27 cellular contexts compared by ENCODE assay signal in genomic region chr19:55711719-55712118, GRCh38. TPM values are rescaled to one million over a fixed set of nuclear protein-coding genes. Genes with fewer than 3 reads are reported as not detected.
"Had no signal": no experiment of that assay in that cellular context is flagged by ENCODE, and none has a peak within 500 bp of the region (broad histone marks: within the 10 kb centered on the region; RNA-seq: fewer than 3 reads in every experiment).

No MANE protein-coding gene starts in this region.

- DNase-seq: KBM-7, MV-4-11, NCI-H1048, NCI-H1105, NCI-H1417, NCI-H146, NCI-H1694 treated with DMSO at 0.1 percent for 48 hours, NCI-H1930, NCI-H2081, NCI-H2171, NCI-H226, NCI-H446, NCI-H510A, NCI-H524 treated with DMSO at 0.1 percent for 48 hours, NCI-H69, NCI-H774, SHP77, SK-N-SH, SW 1271, T-cell had no signal

- H3K27ac ChIP-seq: RWPE1 had no signal

- ATAC-seq: T-cell had no signal

- H3K4me3 Mint-ChIP-seq: IgD-negative memory B cell; T-cell; T-helper 1 cell treated with Interleukin-12 subunit alpha and Interleukin-12 subunit beta and Interleukin-4 antibody, amounts not matched to agents 30 μg/mL and 1 μg/mL, for 36 hours had no signal

- H3K4me2 ChIP-seq: SK-N-SH had no signal

- H3K27ac Mint-ChIP-seq: T-helper 1 cell treated with Interleukin-12 subunit alpha and Interleukin-12 subunit beta and Interleukin-4 antibody, amounts not matched to agents 30 μg/mL and 1 μg/mL, for 36 hours had no signal

- H3K9ac ChIP-seq: SK-N-SH had no signal

- H3K9me3 ChIP-seq: SK-N-SH had no signal

- H3K9me3 Mint-ChIP-seq: T-cell had no signal

- H3K36me3 Mint-ChIP-seq: IgD-negative memory B cell, T-cell had no signal

RNA-seq across cellular contexts. Expression of gene NLRP9, which starts 26.5 kb away (rescaled TPM):
- total RNA-seq: HT1080, LHCN-M2, MCF 10A, SK-MEL-5, T-cell had no signal
- polyA plus RNA-seq: IgD-negative memory B cell, SK-N-SH had no signal

RNA-seq across cellular contexts. Expression of gene RFPL4A, which starts 47.2 kb away (rescaled TPM):
- total RNA-seq: LHCN-M2, MCF 10A, SK-MEL-5, T-cell had no signal
- polyA plus RNA-seq: IgD-negative memory B cell, SK-N-SH had no signal

RNA-seq across cellular contexts. Expression of gene RFPL4AL1, which starts 57.2 kb away (rescaled TPM):
- total RNA-seq: HT1080, LHCN-M2, MCF 10A, SK-MEL-5, T-cell had no signal
- polyA plus RNA-seq: IgD-negative memory B cell, SK-N-SH had no signal
